In genomic region chr6:125124250-125124777, GRCh38 we compare ENCODE assay signal across 1 cellular context.
TF ChIP-seq lines count a peak whose summit lies in the region.

No MANE protein-coding gene starts in this region.

TF ChIP-seq in HCT116, 20 proteins besides CTCF, POLR2A, EP300 and RAD21 (continued from another document):
- no peak for TF ChIP-seq ZBTB33 (IDR thresholded peaks at IDR 0.05; ENCODE audit: extremely low read depth, insufficient replicate concordance, low read length)
- TF ChIP-seq ATF3 (IDR thresholded peaks at IDR 0.05): no peak
